14 cellular contexts compared by ENCODE assay signal in genomic region chr3:47758261-47759025, GRCh38. TPM values are rescaled to one million over a fixed set of nuclear protein-coding genes. Genes with fewer than 3 reads are reported as not detected.
DNase-seq lines count a peak whose midpoint lies in the region; ATAC-seq, FAIRE-seq and TF ChIP-seq lines count a peak whose summit lies in the region.
"Had no signal": no experiment of that assay in that cellular context is flagged by ENCODE, and none has a peak within 500 bp of the region (broad histone marks: within the 10 kb centered on the region; RNA-seq: fewer than 3 reads in every experiment).

No MANE protein-coding gene starts in this region.

- POLR2A ChIA-PET in PC-9 (lab: Charles Lee; ENCODE audit: unreplicated experiment) = interaction anchor here (0.6 kb wide), 1 partner anchor 10 kb away, joined by 12 read pairs; no protein-coding TSS in a partner anchor
- POLR2A ChIA-PET in HepG2 (lab: Yijun Ruan, JAX) = no interaction called here

- H3K4me3 ChIP-seq in GM23338 = no peak overlapping the region
- no peak overlapping the region for H3K4me3 ChIP-seq in PC-9
- no peak overlapping the region for H3K4me3 ChIP-seq in HepG2 (replicated peaks in 1 of 3; ENCODE audit: insufficient read depth in 1 of 3, low read depth in 2 of 3, low read length in 3 of 3)
- no peak overlapping the region for H3K4me3 ChIP-seq in stomach

- H3K27me3 Mint-ChIP-seq in GM23338 (ENCODE audit: insufficient read depth, low read depth, poor library complexity) = peaks cover 1% of the 10 kb centered on the region
- H3K27me3 Mint-ChIP-seq in activated T-cell treated with anti-CD3 and anti-CD28 coated beads, Interleukin-2, amount 50 U/mL, for 24 hours = no peaks in the 10 kb centered on the region
- H3K27me3 Mint-ChIP-seq: CD8-positive, alpha-beta memory T cell had no signal

- DNase-seq in GM23338 (ENCODE audit: low spot score) = no peak
- DNase-seq in PC-9 = no peak
- no peak for DNase-seq in HepG2 (ENCODE audit: low spot score)
- peak; percentile 20 for DNase-seq in stomach
- DNase-seq in foreskin melanocyte = no peak
- DNase-seq in activated T-cell treated with anti-CD3 and anti-CD28 coated beads, Interleukin-2, amount 50 U/mL, for 24 hours = no peak
- DNase-seq: Caco-2; CD8-positive, alpha-beta memory T cell; DND-41; GDM1; HCEC 1CT had no signal

- in situ Hi-C loops in HepG2 (cut with HindIII; ENCODE audit: extremely low pct_ligation_motif_present, low pct_unique_long_range_greater_than_20kb) = no loop called here

- H3K79me2 ChIP-seq in GM23338 (replicated peaks; ENCODE audit: insufficient read depth) = peaks cover 100% of the 10 kb centered on the region
- peaks cover 74% of the 10 kb centered on the region for H3K79me2 ChIP-seq in PC-9 (ENCODE audit: low read depth)
- peaks cover 62% of the 10 kb centered on the region for H3K79me2 ChIP-seq in HepG2 (ENCODE audit: insufficient read depth, low read length)

- H3K36me3 Mint-ChIP-seq in GM23338 (ENCODE audit: low read depth) = peaks cover 42% of the 10 kb centered on the region; the same call in 2 of the 3 replicates
- H3K36me3 Mint-ChIP-seq in activated T-cell treated with anti-CD3 and anti-CD28 coated beads, Interleukin-2, amount 50 U/mL, for 24 hours (ENCODE audit: low read depth) = peaks cover 63% of the 10 kb centered on the region

- no TSS peak for BruUV-seq in PC-9 (replicated peaks; lab: Mats Ljungman, UMichigan)
- BruUV-seq in HepG2 (replicated peaks; lab: Mats Ljungman, UMichigan) = no TSS peak

- H3F3A ChIP-seq in GM23338 (replicated peaks; ENCODE audit: low read depth) (peaks cover 13% of the 10 kb centered on the region), PC-9 (ENCODE audit: insufficient read depth, low read depth) (0 out of 2 replicates have a peak, but pooled peaks cover 4% of the 10 kb centered on the region)

- no peaks in the 10 kb centered on the region for H3K4me1 ChIP-seq in GM23338 (ENCODE audit: insufficient read depth)
- 0 out of 2 replicates have a peak, but pooled peaks cover 9% of the 10 kb centered on the region for H3K4me1 ChIP-seq in PC-9 (replicated peaks; ENCODE audit: insufficient read depth)
- H3K4me1 ChIP-seq in HepG2 (ENCODE audit: insufficient read depth, low read length) = peaks cover 28% of the 10 kb centered on the region
- H3K4me1 ChIP-seq in stomach = peaks cover 0 to 6% (median 0%) of the 10 kb centered on the region in 4 donors
- H3K4me1 ChIP-seq: Caco-2 had no signal

- FAIRE-seq in HepG2 (lab: Jason Lieb, UNC) = peak; percentile 50
- FAIRE-seq: GM12892 had no signal

- TF ChIP-seq CTCF in GM23338 (conservative IDR thresholded peaks at IDR 0.05; ENCODE audit: low read depth in 2 of 2) = no peak
- no peak for TF ChIP-seq CTCF in PC-9 (conservative IDR thresholded peaks at IDR 0.05)
- no peak for TF ChIP-seq CTCF in HepG2 (CRISPR knock-in tag; IDR thresholded peaks at IDR 0.05)
- TF ChIP-seq CTCF in stomach (IDR thresholded peaks at IDR 0.05) = no peak

- TF ChIP-seq EP300 in HepG2 (IDR thresholded peaks at IDR 0.05; ENCODE audit: low read depth in 2 of 2, low read length in 2 of 2) (no peak), HepG2 (CRISPR knock-in tag; IDR thresholded peaks at IDR 0.05; ENCODE audit: borderline replicate concordance) (no peak), stomach (IDR thresholded peaks at IDR 0.05) (no peak)

- H3K36me3 ChIP-seq in GM23338 (ENCODE audit: insufficient read depth) (peaks cover 11% of the 10 kb centered on the region), PC-9 (ENCODE audit: low read depth) (no peaks in the 10 kb centered on the region), HepG2 (replicated peaks in 1 of 2; ENCODE audit: control insufficient read depth in 1 of 2, insufficient read depth in 2 of 2, low read length in 2 of 2) (peaks cover 4 to 50% of the 10 kb centered on the region in 2 experiments; a peak in 4 of 5 replicates), stomach (peaks cover 0 to 45% (median 29%) of the 10 kb centered on the region in 4 donors)

- H3K4me1 Mint-ChIP-seq in GM23338 = no peaks in the 10 kb centered on the region
- H3K4me1 Mint-ChIP-seq in activated T-cell treated with anti-CD3 and anti-CD28 coated beads, Interleukin-2, amount 50 U/mL, for 24 hours (ENCODE audit: low read depth) = peaks cover 12% of the 10 kb centered on the region

- no peak overlapping the region for H3K4me2 ChIP-seq in GM23338
- H3K4me2 ChIP-seq in PC-9 = no peak overlapping the region
- no peak overlapping the region for H3K4me2 ChIP-seq in HepG2 (ENCODE audit: low read depth, low read length)

- no peak for TF ChIP-seq POLR2A in HepG2 (IDR thresholded peaks at IDR 0.05; ENCODE audit: insufficient read depth in 1 of 2, low read depth in 2 of 2, low read length in 2 of 2)
- TF ChIP-seq POLR2A in stomach (IDR thresholded peaks at IDR 0.05) = no peak

- no peak for TF ChIP-seq RAD21 in HepG2 (CRISPR knock-in tag; IDR thresholded peaks at IDR 0.05)

- no peak overlapping the region for H3K4me3 Mint-ChIP-seq in GM23338
- H3K4me3 Mint-ChIP-seq in activated T-cell treated with anti-CD3 and anti-CD28 coated beads, Interleukin-2, amount 50 U/mL, for 24 hours = no peak overlapping the region
- H3K4me3 Mint-ChIP-seq: CD8-positive, alpha-beta memory T cell had no signal

- CTCF ChIA-PET in PC-9 (lab: Charles Lee) (interaction anchor here (0.6 kb wide), 1 partner anchor 30 kb away, joined by 4 read pairs; no protein-coding TSS in a partner anchor), HepG2 (lab: Yijun Ruan, JAX; ENCODE audit: low intra/inter-chr PET ratio, low total read pairs) (no interaction called here)

- H3K9ac ChIP-seq in HepG2 (ENCODE audit: insufficient read depth, low read depth, low read length) = no peak overlapping the region

- 89% methylated on average over 14 of the region's 14 CpGs for WGBS in HepG2 (ENCODE audit: low lambda C conversion rate)
- 77 to 85% (median 79%) methylated on average over 14 of the region's 14 CpGs for WGBS in stomach, 5 donors

- H3K27ac ChIP-seq in GM23338 (ENCODE audit: low read depth) (peak overlapping the region; percentile 70; the same call in 1 of the 2 replicates), PC-9 (0 out of 2 replicates have a peak overlapping the region, but pooled peaks have one; percentile 9), HepG2 (ENCODE audit: extremely low read length, insufficient read depth, low read length) (no peak overlapping the region), stomach (no peak overlapping the region)
- H3K27ac ChIP-seq: HL-60 had no signal

- H3K27me3 ChIP-seq in GM23338 (ENCODE audit: insufficient read depth) (no peaks in the 10 kb centered on the region), PC-9 (ENCODE audit: insufficient read depth, low read depth) (no peaks in the 10 kb centered on the region), HepG2 (ENCODE audit: control insufficient read depth in 1 of 2, insufficient read depth in 2 of 2, low read length in 2 of 2) (no peaks in the 10 kb centered on the region), stomach (no peaks in the 10 kb centered on the region)

- H3K27ac Mint-ChIP-seq in GM23338 = no peak overlapping the region
- H3K27ac Mint-ChIP-seq in activated T-cell treated with anti-CD3 and anti-CD28 coated beads, Interleukin-2, amount 50 U/mL, for 24 hours = no peak overlapping the region

- intact Hi-C loops in PC-9 (cut with micrococcal nuclease; ENCODE audit: unreplicated experiment) = no loop called here
- intact Hi-C loops in HepG2 (cut with micrococcal nuclease; ENCODE audit: unreplicated experiment) = no loop called here
- intact Hi-C loops in stomach (cut with DNase I; ENCODE audit: low total_unique reads) = no loop called here

- H4K20me1 ChIP-seq in GM23338 (replicated peaks; ENCODE audit: insufficient read depth) = peaks cover 72% of the 10 kb centered on the region
- peaks cover 47% of the 10 kb centered on the region for H4K20me1 ChIP-seq in PC-9 (ENCODE audit: insufficient read depth)
- peaks cover 12% of the 10 kb centered on the region; the same call in 1 of the 2 replicates for H4K20me1 ChIP-seq in HepG2 (ENCODE audit: insufficient read depth, low read length)

- H3K9me3 Mint-ChIP-seq in GM23338 = no peaks in the 10 kb centered on the region
- H3K9me3 Mint-ChIP-seq in activated T-cell treated with anti-CD3 and anti-CD28 coated beads, Interleukin-2, amount 50 U/mL, for 24 hours = no peaks in the 10 kb centered on the region
- H3K9me3 Mint-ChIP-seq: CD8-positive, alpha-beta memory T cell had no signal

- H3K9me2 ChIP-seq in GM23338 (ENCODE audit: insufficient read depth) (no peaks in the 10 kb centered on the region), PC-9 (ENCODE audit: insufficient read depth) (no peaks in the 10 kb centered on the region)

- H3K9me3 ChIP-seq in PC-9 (ENCODE audit: insufficient read depth, low read depth) (no peaks in the 10 kb centered on the region), HepG2 (ENCODE audit: low read length) (no peaks in the 10 kb centered on the region), stomach (no peaks in the 10 kb centered on the region)
- H3K9me3 ChIP-seq: Caco-2 had no signal

- H2AFZ ChIP-seq in GM23338 = no peak overlapping the region
- H2AFZ ChIP-seq in PC-9 = no peak overlapping the region
- H2AFZ ChIP-seq in HepG2 (ENCODE audit: low read length) = no peak overlapping the region

- ATAC-seq in GM23338 (no peak), HepG2 (no peak), GM19463 (IDR thresholded peaks at IDR 0.05; ENCODE audit: unreplicated experiment) (no peak)

RNA-seq across cellular contexts. Expression of gene SMARCC1, which starts 23.2 kb away (rescaled TPM):
- total RNA-seq in GM23338 (2014; rRNA removed; shearing (Covaris generic)) = 151 and 171 TPM in 2 replicates
- 93.7 and 105 TPM in 2 replicates for polyA plus RNA-seq in GM23338 (2016; fragmentation: Nextera tagmentation; extraction: Ambion mirVana)
- 88.1 and 130 TPM in 2 replicates for total RNA-seq in PC-9 (2021)
- 53.6 and 58.4 TPM in 2 replicates for total RNA-seq in HepG2 (2016; rRNA removed; fragmentation: Illumina TruSeq; extraction: Trizol)
- 31.7 and 35.7 TPM in 2 replicates for total RNA-seq in HepG2 (2016; cell fraction: cytosol; rRNA removed; fragmentation: Illumina TruSeq; extraction: Trizol; ENCODE audit: low read depth)
- 46.9 and 62.8 TPM in 2 replicates for total RNA-seq in HepG2 (2016; cell fraction: insoluble cytoplasmic fraction; rRNA removed; fragmentation: Illumina TruSeq; extraction: Trizol)
- total RNA-seq in HepG2 (2016; cell fraction: membrane; rRNA removed; fragmentation: Illumina TruSeq; extraction: Trizol) = 19.5 and 23.9 TPM in 2 replicates
- total RNA-seq in HepG2 (2016; cell fraction: nucleus; rRNA removed; fragmentation: Illumina TruSeq; extraction: Trizol) = 53.6 and 55.4 TPM in 2 replicates
- polyA plus RNA-seq in HepG2 (2011; rRNA removed) = 38.3 and 47.9 TPM in 2 replicates
- 11.9 and 13.7 TPM in 2 replicates for polyA plus RNA-seq in HepG2 (2011; cell fraction: cytosol; rRNA removed)
- 28.8 and 29.2 TPM in 2 replicates for polyA plus RNA-seq in HepG2 (2011; cell fraction: nucleus; rRNA removed)
- 35.0 and 49.8 TPM in 2 replicates for polyA plus RNA-seq in HepG2 (2012)
- polyA plus RNA-seq in HepG2 (2016; cell fraction: cytosol; fragmentation: Illumina TruSeq; extraction: Trizol; ENCODE audit: low read depth) = 1.8 and 2.0 TPM in 2 replicates
- polyA plus RNA-seq in HepG2 (2016; cell fraction: insoluble cytoplasmic fraction; fragmentation: Illumina TruSeq; extraction: Trizol; ENCODE audit: low read depth) = 35.8 and 41.7 TPM in 2 replicates
- polyA plus RNA-seq in HepG2 (2016; cell fraction: membrane; fragmentation: Illumina TruSeq; extraction: Trizol; ENCODE audit: low read depth) = 4.7 and 6.4 TPM in 2 replicates
- 53.2 and 60.9 TPM in 2 replicates for polyA plus RNA-seq in HepG2 (2016; cell fraction: nucleus; fragmentation: Illumina TruSeq; extraction: Trizol; ENCODE audit: insufficient read depth, low read depth)
- 72.6 and 165 TPM in 2 replicates for polyA minus RNA-seq in HepG2 (2011; rRNA and poly(A)+ RNA removed; ENCODE audit: low replicate concordance)
- 31.1 and 46.0 TPM in 2 replicates for polyA minus RNA-seq in HepG2 (2011; cell fraction: cytosol; rRNA and poly(A)+ RNA removed)
- 73.1 and 73.5 TPM in 2 replicates for polyA minus RNA-seq in HepG2 (2011; cell fraction: nucleus; rRNA and poly(A)+ RNA removed)
- total RNA-seq in stomach = 10 to 100 TPM; 19.8 to 64.3 (median 50.4) TPM
- polyA plus RNA-seq in stomach = 10 to 100 TPM in 2 of 3 donors, 1 to 10 TPM in 1; 8.6 to 18.0 (median 16.7) TPM

RNA-seq across cellular contexts. Expression of gene DHX30, which starts 44.5 kb away (rescaled TPM):
- 113 and 125 TPM in 2 replicates for total RNA-seq in GM23338 (2014; rRNA removed; shearing (Covaris generic))
- 47.5 and 52.8 TPM in 2 replicates for polyA plus RNA-seq in GM23338 (2016; fragmentation: Nextera tagmentation; extraction: Ambion mirVana)
- total RNA-seq in PC-9 (2021) = 60.2 and 63.2 TPM in 2 replicates
- 45.6 and 59.4 TPM in 2 replicates for total RNA-seq in HepG2 (2016; rRNA removed; fragmentation: Illumina TruSeq; extraction: Trizol)
- 13.6 and 17.0 TPM in 2 replicates for total RNA-seq in HepG2 (2016; cell fraction: cytosol; rRNA removed; fragmentation: Illumina TruSeq; extraction: Trizol; ENCODE audit: low read depth)
- total RNA-seq in HepG2 (2016; cell fraction: insoluble cytoplasmic fraction; rRNA removed; fragmentation: Illumina TruSeq; extraction: Trizol) = 38.6 and 62.5 TPM in 2 replicates
- total RNA-seq in HepG2 (2016; cell fraction: membrane; rRNA removed; fragmentation: Illumina TruSeq; extraction: Trizol) = 22.4 and 24.3 TPM in 2 replicates
- total RNA-seq in HepG2 (2016; cell fraction: nucleus; rRNA removed; fragmentation: Illumina TruSeq; extraction: Trizol) = 62.9 and 74.7 TPM in 2 replicates
- polyA plus RNA-seq in HepG2 (2011; rRNA removed) = 30.6 and 40.7 TPM in 2 replicates
- 28.3 and 39.0 TPM in 2 replicates for polyA plus RNA-seq in HepG2 (2011; cell fraction: cytosol; rRNA removed)
- 163 and 197 TPM in 2 replicates for polyA plus RNA-seq in HepG2 (2011; cell fraction: nucleus; rRNA removed)
- 24.2 and 29.1 TPM in 2 replicates for polyA plus RNA-seq in HepG2 (2012)
- polyA plus RNA-seq in HepG2 (2016; cell fraction: cytosol; fragmentation: Illumina TruSeq; extraction: Trizol; ENCODE audit: low read depth) = 11.0 and 12.5 TPM in 2 replicates
- 25.7 and 33.1 TPM in 2 replicates for polyA plus RNA-seq in HepG2 (2016; cell fraction: insoluble cytoplasmic fraction; fragmentation: Illumina TruSeq; extraction: Trizol; ENCODE audit: low read depth)
- polyA plus RNA-seq in HepG2 (2016; cell fraction: membrane; fragmentation: Illumina TruSeq; extraction: Trizol; ENCODE audit: low read depth) = 9.0 and 9.5 TPM in 2 replicates
- polyA plus RNA-seq in HepG2 (2016; cell fraction: nucleus; fragmentation: Illumina TruSeq; extraction: Trizol; ENCODE audit: insufficient read depth, low read depth) = 92.0 and 98.7 TPM in 2 replicates
- polyA minus RNA-seq in HepG2 (2011; rRNA and poly(A)+ RNA removed; ENCODE audit: low replicate concordance) = 105 and 153 TPM in 2 replicates
- polyA minus RNA-seq in HepG2 (2011; cell fraction: cytosol; rRNA and poly(A)+ RNA removed) = 32.0 and 32.5 TPM in 2 replicates
- 66.0 and 72.5 TPM in 2 replicates for polyA minus RNA-seq in HepG2 (2011; cell fraction: nucleus; rRNA and poly(A)+ RNA removed)
- 10 to 100 TPM; 40.8 to 56.2 (median 50.1) TPM for total RNA-seq in stomach
- 10 to 100 TPM; 22.6 to 34.0 (median 26.2) TPM for polyA plus RNA-seq in stomach

Comparison
In these comparisons a context has a peak if more than half of its experiments do, and no peak if none do; other contexts are left out.
1. H3K27ac ChIP-seq: peak in GM23338 (single experiment) and PC-9 (single experiment); none in HepG2 (single experiment) and stomach (0 of 5).